ENCODE assay signal across 1 cellular context in genomic region chr2:174395284-174395968, GRCh38.
TF ChIP-seq lines count a peak whose summit lies in the region.

Gene SCRN3 (plus strand): TSS chr2:174395730. CDS start chr2:174398284, 2,554 bp downstream.

TF ChIP-seq in GM23338, 12 proteins besides CTCF, POLR2A, EP300 and RAD21 (continued from another document):
- TF ChIP-seq REST (IDR thresholded peaks at IDR 0.05; ENCODE audit: unreplicated experiment): no peak
- peak; percentile 85 for TF ChIP-seq CREB1 (CRISPR knock-in tag; IDR thresholded peaks at IDR 0.05; ENCODE audit: low read depth)
- no peak for TF ChIP-seq JUNB (IDR thresholded peaks at IDR 0.05; ENCODE audit: unreplicated experiment)
- TF ChIP-seq ZNF114 (CRISPR knock-in tag; IDR thresholded peaks at IDR 0.05): no peak
- no peak for TF ChIP-seq ZNF331 (CRISPR knock-in tag; IDR thresholded peaks at IDR 0.05; ENCODE audit: low read depth)
- peak; percentile 75; the same call in 1 of the 2 replicates for TF ChIP-seq ETS1 (IDR thresholded peaks at IDR 0.05)
- no peak for TF ChIP-seq NANOG (IDR thresholded peaks at IDR 0.05; ENCODE audit: borderline replicate concordance)
